Comparison of ENCODE assay signal across 1 cellular context in genomic region chr14:50725761-50726160, GRCh38.
TF ChIP-seq lines count a peak whose summit lies in the region.

No MANE protein-coding gene starts in this region.

TF ChIP-seq in WTC11, 78 proteins besides CTCF, POLR2A, EP300 and RAD21 (continued from another document):
- TF ChIP-seq ZNF317 (CRISPR knock-in tag; IDR thresholded peaks at IDR 0.05; ENCODE audit: borderline replicate concordance, low read depth) (no peak), KAT7 (CRISPR knock-in tag; IDR thresholded peaks at IDR 0.05; ENCODE audit: borderline replicate concordance) (no peak), PREB (CRISPR knock-in tag; IDR thresholded peaks at IDR 0.05; ENCODE audit: borderline replicate concordance) (no peak), CDX4 (CRISPR knock-in tag; IDR thresholded peaks at IDR 0.05; ENCODE audit: borderline replicate concordance) (no peak), TEAD1 (CRISPR knock-in tag; IDR thresholded peaks at IDR 0.05) (no peak), E2F5 (CRISPR knock-in tag; IDR thresholded peaks at IDR 0.05) (no peak), ATF1 (CRISPR knock-in tag; IDR thresholded peaks at IDR 0.05) (no peak), ETV6 (CRISPR knock-in tag; IDR thresholded peaks at IDR 0.05) (no peak), SMAD4 (CRISPR knock-in tag; IDR thresholded peaks at IDR 0.05) (no peak), NR1H2 (CRISPR knock-in tag; IDR thresholded peaks at IDR 0.05) (no peak), GTF2I (CRISPR knock-in tag; conservative IDR thresholded peaks at IDR 0.05) (no peak)
